In the genomic region with DNA sequence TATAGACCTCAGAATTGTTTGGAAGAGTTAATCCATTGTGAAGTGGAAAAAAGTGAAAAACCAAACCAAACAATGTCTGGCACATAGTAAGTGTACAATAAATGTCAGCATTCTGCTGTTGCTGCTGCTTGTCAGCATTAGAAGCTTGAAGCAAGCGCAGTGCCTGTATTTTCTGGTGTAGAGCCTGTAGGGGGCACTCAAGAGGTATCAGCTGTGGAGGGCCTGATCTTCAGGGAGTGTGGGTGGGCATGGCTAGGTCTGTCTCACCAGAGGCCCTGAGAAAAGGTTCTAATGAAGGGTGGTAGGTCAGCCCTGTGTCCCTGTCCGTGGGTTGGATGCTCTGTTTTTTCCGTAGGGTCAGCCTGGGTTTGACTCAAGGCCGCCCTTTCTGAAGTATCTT, we compare ENCODE assay signal across 10 cellular contexts. TPM values are rescaled to one million over a fixed set of nuclear protein-coding genes. Genes with fewer than 3 reads are reported as not detected.
DNase-seq lines count a peak whose midpoint lies in the region; ATAC-seq and TF ChIP-seq lines count a peak whose summit lies in the region.
"Had no signal": no experiment of that assay in that cellular context is flagged by ENCODE, and none has a peak within 500 bp of the region (broad histone marks: within the 10 kb centered on the region; RNA-seq: fewer than 3 reads in every experiment).

No MANE protein-coding gene starts in this region.

- H3K36me3 ChIP-seq in hepatocyte (replicated peaks; ENCODE audit: insufficient read depth, low read depth) (no peaks in the 10 kb centered on the region), transverse colon (no peaks in the 10 kb centered on the region)

- no peak overlapping the region for H2AFZ ChIP-seq in hepatocyte

- TF ChIP-seq CTCF in hepatocyte (IDR thresholded peaks at IDR 0.05; ENCODE audit: poor library complexity) (peak; percentile 17), transverse colon (IDR thresholded peaks at IDR 0.05) (no peak)

- H3K27me3 ChIP-seq in hepatocyte: peaks cover 31% of the 10 kb centered on the region
- H3K27me3 ChIP-seq in transverse colon: peaks cover 28% of the 10 kb centered on the region

- H3K9me2 ChIP-seq in hepatocyte (replicated peaks; ENCODE audit: insufficient read depth): no peaks in the 10 kb centered on the region

- H3K4me2 ChIP-seq in hepatocyte: peak overlapping the region; percentile 56

- intact Hi-C loops in transverse colon (cut with DNase I; ENCODE audit: low total_unique reads): loop anchor here (10.0 kb wide), 1 partner anchor 197 kb away; no protein-coding TSS in a partner anchor

- no peak overlapping the region for H3K4me3 ChIP-seq in hepatocyte
- no peak overlapping the region for H3K4me3 ChIP-seq in transverse colon

- H3K79me2 ChIP-seq in hepatocyte: no peaks in the 10 kb centered on the region

- TF ChIP-seq EP300 in transverse colon (IDR thresholded peaks at IDR 0.05; ENCODE audit: low read depth): no peak

- H3K9me3 ChIP-seq in hepatocyte (ENCODE audit: low read depth) (no peaks in the 10 kb centered on the region), transverse colon (no peaks in the 10 kb centered on the region)

- TF ChIP-seq POLR2A in transverse colon (IDR thresholded peaks at IDR 0.05): no peak

- ATAC-seq in GM21381 (IDR thresholded peaks at IDR 0.05; ENCODE audit: unreplicated experiment): no peak

- H3K4me1 ChIP-seq in hepatocyte (ENCODE audit: insufficient read depth) (peaks cover 22% of the 10 kb centered on the region), transverse colon (peaks cover 0 to 9% (median 0%) of the 10 kb centered on the region in 4 donors)

- WGBS in hepatocyte (ENCODE audit: low lambda C conversion rate, missing lambda C conversion rate): 91% methylated on average over 4 of the region's 4 CpGs
- 75 to 83% methylated on average over 1 to 4 of the region's 4 CpGs for WGBS in transverse colon (ENCODE audit: low coverage in 1 of 2), 2 donors

- in situ Hi-C loops in SK-MEL-5 (cut with HindIII; ENCODE audit: low pct_unique_long_range_greater_than_20kb, low sequenced_read_pairs): no loop called here
- in situ Hi-C loops in transverse colon (cut with MboI; ENCODE audit: low pct_ligation_motif_present in 1 of 4, low pct_unique_long_range_greater_than_20kb in 1 of 4, low sequenced_read_pairs in 3 of 4): no loop called here

- no peaks in the 10 kb centered on the region for H4K20me1 ChIP-seq in hepatocyte (ENCODE audit: insufficient read depth, poor library complexity, severe bottlenecking)

- H3K27ac ChIP-seq in hepatocyte (peak overlapping the region; percentile 36), transverse colon (peak overlapping the region; percentile 32 to 90 (median 44))

- DNase-seq in NCI-H82 (lab: John Stamatoyannopoulos, UW) (peak; percentile 32), NCI-H82 treated with DMSO at 0.1 percent for 48 hours (lab: John Stamatoyannopoulos, UW; ENCODE audit: unreplicated experiment) (no peak), SK-MEL-5 (ENCODE audit: low read depth, low spot score) (peak; percentile 44), hepatocyte (ENCODE audit: low spot score) (no peak), transverse colon (no peak), UCSD-AML1 (lab: John Stamatoyannopoulos, UW; ENCODE audit: unreplicated experiment) (no peak)
- no peak for DNase-seq in stimulated activated CD4-positive, alpha-beta T cell treated with anti-CD3 and anti-CD28 coated beads, Interleukin-4, amount 100 ng/mL, for 24 hours
- DNase-seq: effector memory CD4-positive, alpha-beta T cell; IMR-90 had no signal

RNA-seq across cellular contexts. Expression of gene ADAMTSL3, which starts 3.6 kb away (rescaled TPM):
- total RNA-seq in SK-MEL-5 (2014; rRNA removed; shearing (Covaris generic)): 0.05 and 0.08 TPM in 2 replicates
- 0.05 TPM in 1 of 2 replicates, not detected in the other for polyA plus RNA-seq in SK-MEL-5 (2015; cell fraction: cytosol; rRNA removed)
- polyA plus RNA-seq in SK-MEL-5 (2015; cell fraction: nucleus; rRNA removed): not detected in 2 replicates
- total RNA-seq in hepatocyte (5.0 and 6.2 TPM in 2 replicates), transverse colon (1 to 10 TPM; 4.9 to 8.8 (median 6.8) TPM)
- polyA plus RNA-seq in hepatocyte: 5.2 TPM in 2 replicates

Comparison
In these comparisons a context has a peak if more than half of its experiments do, and no peak if none do; other contexts are left out.
1. DNase-seq: peak in NCI-H82 (single experiment) and SK-MEL-5 (single experiment); none in NCI-H82 treated with DMSO at 0.1 percent for 48 hours (single experiment), hepatocyte (single experiment), transverse colon (single experiment), stimulated activated CD4-positive, alpha-beta T cell treated with anti-CD3 and anti-CD28 coated beads, Interleukin-4, amount 100 ng/mL, for 24 hours (single experiment) and UCSD-AML1 (single experiment).